8 cellular contexts compared by ENCODE assay signal in the genomic region with DNA sequence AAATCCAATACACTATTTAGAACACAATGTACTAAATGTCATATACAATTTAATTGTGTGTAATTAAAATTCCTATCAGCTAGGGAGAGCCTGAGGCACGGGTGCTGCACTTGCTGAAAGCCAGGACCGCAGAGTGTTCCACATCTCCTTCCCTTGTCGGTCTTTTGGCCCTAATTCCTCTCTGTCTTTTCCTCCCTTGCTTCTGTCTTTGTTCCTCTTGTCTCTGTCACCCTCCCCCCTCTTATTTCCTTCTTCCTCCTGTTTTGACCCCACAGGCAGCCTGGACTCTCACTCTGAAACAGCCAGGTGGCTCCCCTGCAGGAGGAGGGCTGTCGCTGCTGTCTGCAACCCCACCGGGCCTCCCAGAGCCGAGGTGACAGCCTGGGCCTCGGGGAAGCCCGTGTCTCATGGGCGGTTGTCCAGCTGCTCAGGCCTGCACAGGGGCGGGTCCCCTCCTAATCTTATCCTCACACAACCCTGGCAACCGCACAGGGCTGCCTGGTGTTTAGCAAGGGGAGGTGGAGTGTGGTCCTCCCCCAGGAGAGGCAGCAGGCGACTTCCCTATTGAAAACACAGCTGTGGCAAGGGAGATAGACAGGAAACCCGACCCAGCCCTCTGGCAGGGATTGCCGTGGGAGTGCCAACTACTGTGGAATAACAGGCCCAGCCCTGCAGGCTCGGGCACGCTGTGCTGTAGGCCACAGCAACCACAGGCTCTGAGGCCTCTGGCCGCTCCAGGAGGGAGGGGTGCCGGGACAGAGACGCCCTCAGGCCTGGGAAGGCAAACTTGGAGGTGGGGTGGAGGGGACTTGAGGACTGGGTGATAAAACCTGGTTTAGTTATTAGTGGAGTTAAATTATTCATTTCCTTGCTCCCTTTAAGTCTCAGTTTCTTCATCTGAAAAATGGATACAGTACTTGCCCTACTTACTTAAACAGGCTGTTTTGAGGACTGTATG.
DNase-seq lines count a peak whose midpoint lies in the region; ATAC-seq lines count a peak whose summit lies in the region.

No MANE protein-coding gene starts in this region.

- intact Hi-C loops in left ventricle myocardium superior (cut with micrococcal nuclease): no loop called here
- intact Hi-C loops in posterior vena cava (cut with DNase I): no loop called here

- ATAC-seq in GM21390 (IDR thresholded peaks at IDR 0.05; ENCODE audit: unreplicated experiment) (peak; percentile 90), HG03575 (IDR thresholded peaks at IDR 0.05; ENCODE audit: extremely low read depth, insufficient number of reproducible peaks, low FRiP score, unreplicated experiment) (peak; percentile 70), left ventricle myocardium superior (peak; percentile 98)

- DNase-seq in GM03348 (ENCODE audit: low spot score): peak; percentile 92
- peak; percentile 60 for DNase-seq in NCI-H748 treated with DMSO at 0.1 percent for 48 hours (lab: John Stamatoyannopoulos, UW)
- peak in 56 of 58 donors; percentile 16 to 81 (median 54) for DNase-seq in anterior cingulate cortex (lab: John Stamatoyannopoulos, UW)
- DNase-seq in left ventricle myocardium superior: peak; percentile 96
- DNase-seq in posterior vena cava (ENCODE audit: low spot score): peak; percentile 95
- no peak for DNase-seq in activated CD4-positive, alpha-beta T cell treated with anti-CD3 and anti-CD28 coated beads for 4 hours

Comparison
In these comparisons a context has a peak if more than half of its experiments do, and no peak if none do; other contexts are left out.
1. DNase-seq: peak in GM03348 (single experiment), NCI-H748 treated with DMSO at 0.1 percent for 48 hours (single experiment), anterior cingulate cortex (56 of 58), left ventricle myocardium superior (single experiment) and posterior vena cava (single experiment); none in activated CD4-positive, alpha-beta T cell treated with anti-CD3 and anti-CD28 coated beads for 4 hours (0 of 2).
2. Peak in every context shown above with its lines, with median percentiles within 50 percentile points of each other: ATAC-seq.